Comparison of ENCODE assay signal across 1 cellular context in the genomic region with DNA sequence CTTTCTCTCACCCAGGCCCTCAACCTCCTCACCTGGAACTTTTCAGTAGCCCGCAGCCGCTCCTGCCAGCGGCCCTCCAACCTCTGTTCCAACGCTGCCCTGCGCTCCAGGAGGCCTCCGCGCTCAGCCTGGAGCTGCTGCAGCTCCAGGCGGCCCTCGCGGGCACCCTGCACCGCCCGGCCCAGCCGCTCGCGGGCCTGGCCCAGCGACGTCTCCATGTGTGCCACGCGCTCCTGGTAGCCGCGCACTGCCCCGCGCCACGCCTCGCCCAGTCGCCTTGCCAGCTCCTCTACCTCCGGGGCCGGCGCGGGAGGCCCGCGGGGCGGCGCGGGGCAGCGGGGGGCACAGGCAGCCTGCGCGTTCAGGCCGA.
TF ChIP-seq lines count a peak whose summit lies in the region.

No MANE protein-coding gene starts in this region.

TF ChIP-seq in HepG2, 621 proteins besides CTCF, POLR2A, EP300 and RAD21:
- no peak for TF ChIP-seq SP140L (CRISPR knock-in tag; IDR thresholded peaks at IDR 0.05; ENCODE audit: borderline replicate concordance)
- no peak for TF ChIP-seq MBNL3 (CRISPR knock-in tag; conservative IDR thresholded peaks at IDR 0.05)
- TF ChIP-seq, protein P1, sequence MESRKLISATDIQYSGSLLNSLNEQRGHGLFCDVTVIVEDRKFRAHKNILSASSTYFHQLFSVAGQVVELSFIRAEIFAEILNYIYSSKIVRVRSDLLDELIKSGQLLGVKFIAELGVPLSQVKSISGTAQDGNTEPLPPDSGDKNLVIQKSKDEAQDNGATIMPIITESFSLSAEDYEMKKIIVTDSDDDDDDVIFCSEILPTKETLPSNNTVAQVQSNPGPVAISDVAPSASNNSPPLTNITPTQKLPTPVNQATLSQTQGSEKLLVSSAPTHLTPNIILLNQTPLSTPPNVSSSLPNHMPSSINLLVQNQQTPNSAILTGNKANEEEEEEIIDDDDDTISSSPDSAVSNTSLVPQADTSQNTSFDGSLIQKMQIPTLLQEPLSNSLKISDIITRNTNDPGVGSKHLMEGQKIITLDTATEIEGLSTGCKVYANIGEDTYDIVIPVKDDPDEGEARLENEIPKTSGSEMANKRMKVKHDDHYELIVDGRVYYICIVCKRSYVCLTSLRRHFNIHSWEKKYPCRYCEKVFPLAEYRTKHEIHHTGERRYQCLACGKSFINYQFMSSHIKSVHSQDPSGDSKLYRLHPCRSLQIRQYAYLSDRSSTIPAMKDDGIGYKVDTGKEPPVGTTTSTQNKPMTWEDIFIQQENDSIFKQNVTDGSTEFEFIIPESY (CRISPR knock-in tag; IDR thresholded peaks at IDR 0.05): peak; percentile 35
